In the genomic region with DNA sequence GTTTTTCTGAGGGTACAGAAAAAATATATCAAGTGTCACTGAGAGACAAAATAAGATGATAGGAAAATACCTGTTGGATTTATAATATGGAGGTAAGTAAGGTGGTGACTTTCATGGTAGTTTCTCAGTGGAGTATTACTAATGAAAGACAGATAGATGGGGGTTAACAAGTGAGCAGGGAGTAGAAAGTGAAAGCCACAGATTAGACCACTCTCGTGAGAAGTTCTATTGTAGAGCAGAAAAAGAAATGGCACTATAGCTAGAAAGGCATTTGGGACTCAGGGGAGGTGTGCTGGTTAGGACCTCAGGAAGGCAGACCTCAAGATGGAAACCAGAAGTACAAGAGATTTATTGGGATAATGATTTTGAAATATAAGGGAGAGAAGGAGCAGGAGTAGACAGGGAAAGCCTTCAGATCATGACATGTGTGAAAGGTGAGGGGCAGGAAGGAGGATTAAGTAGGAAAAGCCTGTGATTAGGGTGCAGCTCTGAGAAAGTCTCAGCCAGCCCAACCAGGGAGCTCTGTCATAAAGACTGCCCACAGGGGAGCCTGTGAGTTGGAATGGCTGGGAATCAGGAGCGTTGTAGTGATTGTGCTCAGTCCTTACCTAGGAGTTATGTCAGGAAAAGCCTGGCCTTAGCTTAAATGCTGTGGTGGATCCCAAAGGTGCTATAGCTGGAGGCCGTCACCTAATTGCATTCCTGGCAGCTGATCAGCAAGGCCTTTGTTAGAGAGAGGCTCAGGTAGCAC, we compare ENCODE assay signal across 9 cellular contexts.
DNase-seq lines count a peak whose midpoint lies in the region; ATAC-seq, FAIRE-seq and TF ChIP-seq lines count a peak whose summit lies in the region.
"Had no signal": no experiment of that assay in that cellular context is flagged by ENCODE, and none has a peak within 500 bp of the region (broad histone marks: within the 10 kb centered on the region; RNA-seq: fewer than 3 reads in every experiment).

No MANE protein-coding gene starts in this region.

- no peaks in the 10 kb centered on the region for H3K79me1 ChIP-seq in mesendoderm (ENCODE audit: low read length)

- no peak overlapping the region for H3K18ac ChIP-seq in mesendoderm (ENCODE audit: low read length)

- H3K4ac ChIP-seq in mesendoderm (ENCODE audit: low read depth, low read length): no peak overlapping the region

- no peaks in the 10 kb centered on the region for H3K9me1 ChIP-seq in keratinocyte (ENCODE audit: control insufficient read depth, extremely low read depth, insufficient read depth, low read length)

- no peaks in the 10 kb centered on the region for H3K9me3 ChIP-seq in keratinocyte (ENCODE audit: control insufficient read depth, low read depth, low read length)

- TF ChIP-seq CTCF in keratinocyte (optimal IDR thresholded peaks at IDR 0.05 in 1 of 3, IDR thresholded peaks at IDR 0.05 in 1 of 3, conservative IDR thresholded peaks at IDR 0.05 in 1 of 3; ENCODE audit: extremely low read depth in 1 of 3, insufficient read depth in 2 of 3, low read length in 3 of 3): no peak

- no peak overlapping the region for H3K56ac ChIP-seq in mesendoderm (ENCODE audit: low read length)

- peak overlapping the region; percentile 56 for H2AFZ ChIP-seq in keratinocyte (ENCODE audit: control insufficient read depth, low read length)

- peak; percentile 56 for FAIRE-seq in keratinocyte (lab: Jason Lieb, UNC)
- FAIRE-seq: HTR-8/SVneo, TTC549 had no signal

- WGBS in mesendoderm (ENCODE audit: extremely low coverage, insufficient coverage, low lambda C conversion rate): no CpG with 5 or more reads among the region's 3 CpGs

- ATAC-seq in GM18870 (IDR thresholded peaks at IDR 0.05; ENCODE audit: unreplicated experiment): peak; percentile 92
- ATAC-seq in GM21515 (IDR thresholded peaks at IDR 0.05; ENCODE audit: unreplicated experiment): peak; percentile 84
- ATAC-seq in HG03103 (IDR thresholded peaks at IDR 0.05; ENCODE audit: low read depth, unreplicated experiment): peak; percentile 86

- DNase-seq in keratinocyte (ENCODE audit: low read depth, low spot score) (no peak), GOT3 (lab: John Stamatoyannopoulos, UW) (no peak), OCI-M1 (lab: John Stamatoyannopoulos, UW) (no peak), mesendoderm (no peak)

- H3K27ac ChIP-seq in keratinocyte (ENCODE audit: control insufficient read depth, insufficient read depth, low read length): no peak overlapping the region
- no peak overlapping the region for H3K27ac ChIP-seq in mesendoderm (ENCODE audit: low read depth, low read length)

- H3K4me3 ChIP-seq in keratinocyte (ENCODE audit: control insufficient read depth in 2 of 3, extremely low read depth in 1 of 3, insufficient read depth in 2 of 3, low read depth in 1 of 3, low read length in 3 of 3): no peak overlapping the region
- no peak overlapping the region for H3K4me3 ChIP-seq in mesendoderm (ENCODE audit: low read length)

- H3K79me2 ChIP-seq in keratinocyte (ENCODE audit: control insufficient read depth, insufficient read depth, low read length): no peaks in the 10 kb centered on the region
- no peaks in the 10 kb centered on the region for H3K79me2 ChIP-seq in mesendoderm (ENCODE audit: control insufficient read depth, insufficient read depth, low read length)

- no peak overlapping the region for H2AK5ac ChIP-seq in mesendoderm (ENCODE audit: low read length)

- no peaks in the 10 kb centered on the region for H4K20me1 ChIP-seq in keratinocyte (ENCODE audit: control insufficient read depth, extremely low read depth, insufficient read depth, low read length)

- H3K9ac ChIP-seq in keratinocyte (ENCODE audit: control insufficient read depth, extremely low read depth, insufficient read depth, low read length): no peak overlapping the region
- H3K9ac ChIP-seq in mesendoderm (ENCODE audit: low read length): no peak overlapping the region

- H3K27me3 ChIP-seq in keratinocyte (ENCODE audit: control insufficient read depth, extremely low read depth, insufficient read depth, low read length): no peaks in the 10 kb centered on the region
- no peaks in the 10 kb centered on the region for H3K27me3 ChIP-seq in mesendoderm (ENCODE audit: insufficient read depth, low read length, poor library complexity)

- H3K4me1 ChIP-seq in keratinocyte (ENCODE audit: control insufficient read depth, extremely low read depth, insufficient read depth, low read length): peaks cover 6% of the 10 kb centered on the region
- peaks cover 5% of the 10 kb centered on the region for H3K4me1 ChIP-seq in mesendoderm (ENCODE audit: control insufficient read depth, low read depth, low read length)

- H2BK5ac ChIP-seq in mesendoderm (ENCODE audit: low read length): no peak overlapping the region

- dilution Hi-C loops in keratinocyte (cut with MboI; ENCODE audit: extremely low pct_ligation_motif_present, low sequenced_read_pairs): no loop called here

- H3K36me3 ChIP-seq in keratinocyte (ENCODE audit: control insufficient read depth in 2 of 2, extremely low read depth in 1 of 2, insufficient read depth in 2 of 2, low read length in 2 of 2): no peaks in the 10 kb centered on the region
- H3K36me3 ChIP-seq in mesendoderm (ENCODE audit: control insufficient read depth, insufficient read depth, low read length): no peaks in the 10 kb centered on the region

- H3K4me2 ChIP-seq in keratinocyte (ENCODE audit: control insufficient read depth, extremely low read depth, insufficient read depth, low read depth, low read length): no peak overlapping the region
- H3K4me2 ChIP-seq in mesendoderm (ENCODE audit: low read length): no peak overlapping the region

- H4K8ac ChIP-seq in mesendoderm (ENCODE audit: low read depth, low read length): no peak overlapping the region

- no peak overlapping the region for H2BK120ac ChIP-seq in mesendoderm (ENCODE audit: low read depth, low read length)

- no peak overlapping the region for H3K23ac ChIP-seq in mesendoderm (ENCODE audit: low read length)

- H4K5ac ChIP-seq in mesendoderm (ENCODE audit: low read length): no peak overlapping the region

- H2BK15ac ChIP-seq in mesendoderm (replicated peaks; ENCODE audit: low read depth): no peak overlapping the region
